9 cellular contexts compared by ENCODE assay signal in the genomic region with DNA sequence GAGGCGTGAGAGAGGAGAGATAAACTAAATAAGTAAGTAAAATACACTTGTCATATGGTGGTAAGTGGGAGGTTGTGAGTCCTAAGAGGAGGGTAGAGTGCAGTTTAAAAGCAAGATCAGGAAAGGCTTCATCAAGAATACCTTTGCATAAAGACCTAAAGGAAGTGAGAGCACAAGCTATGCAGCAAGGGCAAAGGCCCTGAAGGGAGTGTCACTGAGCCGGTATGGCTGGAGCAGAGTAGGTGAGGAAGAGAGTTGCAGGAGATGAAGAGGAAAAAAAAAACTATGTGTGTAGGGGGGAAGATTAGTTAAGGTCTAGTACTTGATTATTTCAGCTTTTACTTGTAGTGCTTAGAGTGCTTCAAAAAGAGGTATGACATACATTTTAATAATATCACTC. TPM values are rescaled to one million over a fixed set of nuclear protein-coding genes. Genes with fewer than 3 reads are reported as not detected.
"Had no signal": no experiment of that assay in that cellular context is flagged by ENCODE, and none has a peak within 500 bp of the region (broad histone marks: within the 10 kb centered on the region; RNA-seq: fewer than 3 reads in every experiment).

No MANE protein-coding gene starts in this region.

- H3K36me3 ChIP-seq: HAP-1 had no signal

- ATAC-seq: HCT116 had no signal

- H3K9me3 Mint-ChIP-seq: HFFc6 had no signal

- H3K4me3 Mint-ChIP-seq: HFFc6, IgD-negative memory B cell had no signal

- H3K9me3 ChIP-seq: HAP-1 had no signal

- H3K27ac ChIP-seq: GM23248 had no signal

- FAIRE-seq: HTR-8/SVneo had no signal

- H3K4me1 Mint-ChIP-seq: IgD-negative memory B cell had no signal

- H3K27me3 Mint-ChIP-seq: IgD-negative memory B cell had no signal

- H3K27ac Mint-ChIP-seq: HFFc6, IgD-negative memory B cell had no signal

- H3K4me1 ChIP-seq: HAP-1 had no signal

- DNase-seq: GM23248, GOT3, H7, HFFc6 had no signal

- H3K4me3 ChIP-seq: GM23248, HAP-1 had no signal

RNA-seq across cellular contexts. Expression of gene DNAAF9, which starts 11.0 kb away (rescaled TPM):
- total RNA-seq: HT-29 had no signal
